Comparison of ENCODE assay signal across 18 cellular contexts in the genomic region with DNA sequence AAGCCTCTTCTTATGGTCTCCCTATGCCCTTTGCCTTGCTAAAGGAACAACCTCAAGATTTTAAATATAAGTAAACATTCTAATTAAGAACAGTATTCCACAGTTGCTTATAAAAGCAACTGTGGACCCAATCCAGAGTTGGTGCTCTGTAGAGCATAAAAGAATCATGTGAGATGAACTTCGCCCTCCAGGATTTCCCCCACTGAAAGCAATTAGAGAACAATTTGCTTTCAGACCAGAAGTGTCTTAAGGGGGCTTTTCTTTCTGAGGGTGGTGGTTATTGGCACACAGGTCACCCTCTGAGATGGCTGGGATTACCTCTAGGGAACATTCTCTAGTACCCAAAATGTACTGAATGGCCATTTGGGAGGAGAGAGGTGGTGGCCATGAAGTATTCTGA. TPM values are rescaled to one million over a fixed set of nuclear protein-coding genes. Genes with fewer than 3 reads are reported as not detected.
DNase-seq lines count a peak whose midpoint lies in the region; ATAC-seq lines count a peak whose summit lies in the region.
"Had no signal": no experiment of that assay in that cellular context is flagged by ENCODE, and none has a peak within 500 bp of the region (broad histone marks: within the 10 kb centered on the region; RNA-seq: fewer than 3 reads in every experiment).

No MANE protein-coding gene starts in this region.

- intact Hi-C loops in activated T-helper 2 cell treated with anti-CD3 and anti-CD28 coated beads, Interferon-gamma antibody, Interleukin-2, Interleukin-4, amounts not matched to agents 10 μg/mL and 5 μg/mL and 100 μg/mL, durations not matched to agents 14 hours and 24 hours and 36 hours (cut with micrococcal nuclease): no loop called here

- H3K9me3 Mint-ChIP-seq in stimulated activated naive CD8-positive, alpha-beta T cell treated with anti-CD3 and anti-CD28 coated beads, Interleukin-15, Interleukin-2, amounts not matched to agents 100 ng/mL and 50 ng/mL, for 24 hours: no peaks in the 10 kb centered on the region
- no peaks in the 10 kb centered on the region for H3K9me3 Mint-ChIP-seq in activated T-helper 2 cell treated with anti-CD3 and anti-CD28 coated beads, Interferon-gamma antibody, Interleukin-2, Interleukin-4, amounts not matched to agents 10 μg/mL and 5 μg/mL and 100 μg/mL, durations not matched to agents 14 hours and 24 hours and 36 hours
- H3K9me3 Mint-ChIP-seq in memory B cell: no peaks in the 10 kb centered on the region
- H3K9me3 Mint-ChIP-seq: CD8-positive, alpha-beta T cell had no signal

- H3K4me3 Mint-ChIP-seq in stimulated activated naive CD8-positive, alpha-beta T cell treated with anti-CD3 and anti-CD28 coated beads, Interleukin-15, Interleukin-2, amounts not matched to agents 100 ng/mL and 50 ng/mL, for 24 hours: no peak overlapping the region
- no peak overlapping the region for H3K4me3 Mint-ChIP-seq in activated T-helper 2 cell treated with anti-CD3 and anti-CD28 coated beads, Interferon-gamma antibody, Interleukin-2, Interleukin-4, amounts not matched to agents 10 μg/mL and 5 μg/mL and 100 μg/mL, durations not matched to agents 14 hours and 24 hours and 36 hours (ENCODE audit: low read depth)
- no peak overlapping the region for H3K4me3 Mint-ChIP-seq in memory B cell
- H3K4me3 Mint-ChIP-seq: CD8-positive, alpha-beta T cell had no signal

- peaks cover 28% of the 10 kb centered on the region for H3K4me1 Mint-ChIP-seq in stimulated activated naive CD8-positive, alpha-beta T cell treated with anti-CD3 and anti-CD28 coated beads, Interleukin-15, Interleukin-2, amounts not matched to agents 100 ng/mL and 50 ng/mL, for 24 hours (ENCODE audit: low read depth)
- peaks cover 23% of the 10 kb centered on the region for H3K4me1 Mint-ChIP-seq in activated T-helper 2 cell treated with anti-CD3 and anti-CD28 coated beads, Interferon-gamma antibody, Interleukin-2, Interleukin-4, amounts not matched to agents 10 μg/mL and 5 μg/mL and 100 μg/mL, durations not matched to agents 14 hours and 24 hours and 36 hours (ENCODE audit: low read depth)
- H3K4me1 Mint-ChIP-seq in memory B cell: peaks cover 23% of the 10 kb centered on the region

- DNase-seq in stimulated activated naive CD8-positive, alpha-beta T cell treated with anti-CD3 and anti-CD28 coated beads, Interleukin-15, Interleukin-2, amounts not matched to agents 100 U/mL and 50 U/mL, for 24 hours: no peak
- no peak for DNase-seq in activated T-helper 2 cell treated with anti-CD3 and anti-CD28 coated beads, Interferon-gamma antibody, Interleukin-2, Interleukin-4, amounts not matched to agents 10 μg/mL and 5 μg/mL and 100 μg/mL, durations not matched to agents 14 hours and 24 hours and 36 hours (ENCODE audit: low spot score)
- DNase-seq in memory B cell (ENCODE audit: low spot score in 2 of 2): no peak
- no peak for DNase-seq in NCI-H2029 (lab: John Stamatoyannopoulos, UW)
- DNase-seq in NCI-H2081 treated with DMSO at 0.1 percent for 48 hours (lab: John Stamatoyannopoulos, UW): no peak
- DNase-seq: CD8-positive, alpha-beta T cell; DMS79; H7; Karpas-422; MG63; NCI-H1105; NCI-H1694 treated with DMSO at 0.1 percent for 48 hours; NCI-H345; NCI-H526 treated with DMSO at 0.1 percent for 48 hours; Right ventricle myocardium superior had no signal

- no peak for ATAC-seq in stimulated activated naive CD8-positive, alpha-beta T cell treated with anti-CD3 and anti-CD28 coated beads, Interleukin-15, Interleukin-2, amounts not matched to agents 100 U/mL and 50 U/mL, for 24 hours
- ATAC-seq in memory B cell (ENCODE audit: low read depth): peak; percentile 56
- no peak for ATAC-seq in HG02763 (IDR thresholded peaks at IDR 0.05; ENCODE audit: unreplicated experiment)
- no peak for ATAC-seq in esophagus mucosa
- ATAC-seq: CD8-positive, alpha-beta T cell had no signal

- H3K27me3 Mint-ChIP-seq in stimulated activated naive CD8-positive, alpha-beta T cell treated with anti-CD3 and anti-CD28 coated beads, Interleukin-15, Interleukin-2, amounts not matched to agents 100 ng/mL and 50 ng/mL, for 24 hours: no peaks in the 10 kb centered on the region
- H3K27me3 Mint-ChIP-seq in activated T-helper 2 cell treated with anti-CD3 and anti-CD28 coated beads, Interferon-gamma antibody, Interleukin-2, Interleukin-4, amounts not matched to agents 10 μg/mL and 5 μg/mL and 100 μg/mL, durations not matched to agents 14 hours and 24 hours and 36 hours (ENCODE audit: low read depth): no peaks in the 10 kb centered on the region
- no peaks in the 10 kb centered on the region for H3K27me3 Mint-ChIP-seq in memory B cell

- peak overlapping the region; percentile 61 for H3K27ac Mint-ChIP-seq in stimulated activated naive CD8-positive, alpha-beta T cell treated with anti-CD3 and anti-CD28 coated beads, Interleukin-15, Interleukin-2, amounts not matched to agents 100 ng/mL and 50 ng/mL, for 24 hours
- H3K27ac Mint-ChIP-seq in activated T-helper 2 cell treated with anti-CD3 and anti-CD28 coated beads, Interferon-gamma antibody, Interleukin-2, Interleukin-4, amounts not matched to agents 10 μg/mL and 5 μg/mL and 100 μg/mL, durations not matched to agents 14 hours and 24 hours and 36 hours: peak overlapping the region; percentile 60
- peak overlapping the region; percentile 83 for H3K27ac Mint-ChIP-seq in memory B cell

- H3K36me3 Mint-ChIP-seq in stimulated activated naive CD8-positive, alpha-beta T cell treated with anti-CD3 and anti-CD28 coated beads, Interleukin-15, Interleukin-2, amounts not matched to agents 100 ng/mL and 50 ng/mL, for 24 hours (ENCODE audit: low read depth): peaks cover 10% of the 10 kb centered on the region
- H3K36me3 Mint-ChIP-seq in activated T-helper 2 cell treated with anti-CD3 and anti-CD28 coated beads, Interferon-gamma antibody, Interleukin-2, Interleukin-4, amounts not matched to agents 10 μg/mL and 5 μg/mL and 100 μg/mL, durations not matched to agents 14 hours and 24 hours and 36 hours (ENCODE audit: low read depth): peaks cover 13% of the 10 kb centered on the region
- H3K36me3 Mint-ChIP-seq in memory B cell: peaks cover 2% of the 10 kb centered on the region

RNA-seq across cellular contexts. Expression of a gene that starts 10.6 kb away (rescaled TPM):
- total RNA-seq in activated T-helper 2 cell treated with anti-CD3 and anti-CD28 coated beads, Interferon-gamma antibody, Interleukin-2, Interleukin-4, amounts not matched to agents 10 μg/mL and 5 μg/mL and 100 μg/mL, durations not matched to agents 14 hours and 24 hours and 36 hours: 29.3 and 31.3 TPM in 2 replicates
- total RNA-seq in esophagus mucosa: 12.6 TPM

RNA-seq across cellular contexts. Expression of a gene that starts 43.1 kb away (rescaled TPM):
- total RNA-seq in activated T-helper 2 cell treated with anti-CD3 and anti-CD28 coated beads, Interferon-gamma antibody, Interleukin-2, Interleukin-4, amounts not matched to agents 10 μg/mL and 5 μg/mL and 100 μg/mL, durations not matched to agents 14 hours and 24 hours and 36 hours: 115 and 117 TPM in 2 replicates
- 65.4 TPM for total RNA-seq in esophagus mucosa

RNA-seq across cellular contexts. Expression of a gene that starts 58.1 kb away (rescaled TPM):
- total RNA-seq in activated T-helper 2 cell treated with anti-CD3 and anti-CD28 coated beads, Interferon-gamma antibody, Interleukin-2, Interleukin-4, amounts not matched to agents 10 μg/mL and 5 μg/mL and 100 μg/mL, durations not matched to agents 14 hours and 24 hours and 36 hours: 0.34 TPM in 2 replicates
- 5.5 TPM for total RNA-seq in esophagus mucosa
